Comparison of ENCODE assay signal across 21 cellular contexts in the genomic region with DNA sequence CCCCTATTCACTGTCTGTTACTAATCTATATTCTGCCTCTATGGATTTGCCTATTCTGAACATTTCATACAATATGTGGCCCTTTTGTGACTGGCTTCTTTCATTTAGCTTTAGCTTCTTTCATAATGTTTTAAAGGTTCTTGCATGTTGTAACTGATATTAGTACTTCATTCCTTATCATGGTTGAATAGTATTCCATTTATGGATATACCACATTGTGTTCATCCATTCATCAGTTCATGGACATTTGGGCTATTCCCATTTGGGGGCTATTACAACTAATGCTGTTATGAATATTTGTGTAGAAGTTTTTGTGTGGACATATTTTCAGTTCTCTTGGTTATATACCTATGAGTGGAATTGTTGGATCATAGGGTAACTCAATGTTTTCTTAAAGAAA. TPM values are rescaled to one million over a fixed set of nuclear protein-coding genes. Genes with fewer than 3 reads are reported as not detected.
DNase-seq lines count a peak whose midpoint lies in the region; ATAC-seq, FAIRE-seq and TF ChIP-seq lines count a peak whose summit lies in the region.
"Had no signal": no experiment of that assay in that cellular context is flagged by ENCODE, and none has a peak within 500 bp of the region (broad histone marks: within the 10 kb centered on the region; RNA-seq: fewer than 3 reads in every experiment).

No MANE protein-coding gene starts in this region.

- H2AFZ ChIP-seq in K562 (ENCODE audit: low read depth, low read length), result no peak overlapping the region

- DNase-seq in K562 (ENCODE audit: extremely low read depth in 1 of 4, low spot score in 3 of 4), result no peak
- DNase-seq in endodermal cell, result no peak
- DNase-seq in activated T-cell treated with anti-CD3 and anti-CD28 coated beads, Interleukin-2, amount 50 U/mL, for 1 hour, result no peak
- no peak for DNase-seq in COR-L47 (lab: John Stamatoyannopoulos, UW)
- DNase-seq: 8988T; ACHN; BE2C; C1 segment of cervical spinal cord; Caco-2; Calu3; CD4-positive, alpha-beta memory T cell; CD4-positive, CD25-positive, alpha-beta regulatory T cell; CD8-positive, alpha-beta memory T cell; DMS79 treated with DMSO at 0.1 percent for 48 hours; GF-D8 had no signal

- H3K27me3 Mint-ChIP-seq in endodermal cell (ENCODE audit: insufficient read depth), result peaks cover 3% of the 10 kb centered on the region

- TF ChIP-seq RAD21 in K562 (CRISPR knock-in tag; conservative IDR thresholded peaks at IDR 0.05 in 1 of 2, IDR thresholded peaks at IDR 0.05 in 1 of 2), result no peak

- H3K9ac ChIP-seq in K562 (ENCODE audit: insufficient read depth in 1 of 2, low read depth in 2 of 2, low read length in 2 of 2), result no peak overlapping the region
- H3K9ac ChIP-seq in endodermal cell (ENCODE audit: extremely low read depth, low read length, poor library complexity, severe bottlenecking), result no peak overlapping the region
- H3K9ac ChIP-seq: BLaER1 had no signal

- H4K20me1 ChIP-seq in K562 (replicated peaks; ENCODE audit: control insufficient read depth, insufficient read depth, low read length), result no peaks in the 10 kb centered on the region
- H4K20me1 ChIP-seq: BLaER1 had no signal

- no peak overlapping the region for H3K27ac Mint-ChIP-seq in endodermal cell
- H3K27ac Mint-ChIP-seq: CD14-positive monocyte; CD4-positive, alpha-beta memory T cell; CD4-positive, CD25-positive, alpha-beta regulatory T cell; CD8-positive, alpha-beta memory T cell had no signal

- no peaks in the 10 kb centered on the region for H3K79me2 ChIP-seq in K562 (ENCODE audit: control insufficient read depth, insufficient read depth, low read length)

- no peaks in the 10 kb centered on the region for H3K36me3 Mint-ChIP-seq in endodermal cell (ENCODE audit: low read depth)
- H3K36me3 Mint-ChIP-seq: CD14-positive monocyte; CD4-positive, alpha-beta memory T cell; CD4-positive, CD25-positive, alpha-beta regulatory T cell; CD8-positive, alpha-beta memory T cell had no signal

- no peak for TF ChIP-seq CTCF in HEK293 (tag by site-specific recombination; IDR thresholded peaks at IDR 0.05)
- no peak for TF ChIP-seq CTCF in K562 (IDR thresholded peaks at IDR 0.05 in 2 of 3, conservative IDR thresholded peaks at IDR 0.05 in 1 of 3; ENCODE audit: insufficient read depth in 2 of 3, low read depth in 1 of 3, low read length in 3 of 3)
- no peak for TF ChIP-seq CTCF in endodermal cell (conservative IDR thresholded peaks at IDR 0.05)

- H3K4me1 ChIP-seq in HEK293 (ENCODE audit: control insufficient read depth, insufficient read depth, low read length) (no peaks in the 10 kb centered on the region), K562 (replicated peaks in 1 of 2; ENCODE audit: control insufficient read depth in 2 of 2, insufficient read depth in 2 of 2, low read length in 2 of 2) (no peaks in the 10 kb centered on the region), endodermal cell (ENCODE audit: control insufficient read depth, insufficient read depth, low read length) (peaks cover 5% of the 10 kb centered on the region)
- H3K4me1 ChIP-seq: BLaER1, Caco-2 had no signal

- no peak for TF ChIP-seq EP300 in K562 (IDR thresholded peaks at IDR 0.05; ENCODE audit: low read length)

- intact Hi-C loops in K562 (cut with micrococcal nuclease), result loop anchor here (5.0 kb wide), 1 partner anchor 80 kb away; no protein-coding TSS in a partner anchor

- CTCF ChIA-PET in HEK293 (lab: Yijun Ruan, JAX), result no interaction called here
- CTCF ChIA-PET in K562 (lab: Yijun Ruan, JAX; ENCODE audit: low intra/inter-chr PET ratio), result no interaction called here

- H3K9me3 ChIP-seq in HEK293 (ENCODE audit: control insufficient read depth, insufficient read depth, low read depth, low read length) (no peaks in the 10 kb centered on the region), K562 (replicated peaks; ENCODE audit: control insufficient read depth, insufficient read depth, low read depth, low read length) (no peaks in the 10 kb centered on the region; the same call in 1 of the 2 replicates), endodermal cell (ENCODE audit: control insufficient read depth, low read length) (peaks cover 13% of the 10 kb centered on the region)
- H3K9me3 ChIP-seq: BE2C had no signal

- TF ChIP-seq POLR2A in K562 (conservative IDR thresholded peaks at IDR 0.05), result no peak

- peaks cover 12% of the 10 kb centered on the region for H3K4me1 Mint-ChIP-seq in endodermal cell
- H3K4me1 Mint-ChIP-seq: CD4-positive, alpha-beta memory T cell; CD4-positive, CD25-positive, alpha-beta regulatory T cell; CD8-positive, alpha-beta memory T cell had no signal

- in situ Hi-C loops in K562 (cut with MboI), result no loop called here

- H3K4me3 ChIP-seq in HEK293 (ENCODE audit: low read depth, low read length) (no peak overlapping the region), K562 (no peak overlapping the region), endodermal cell (ENCODE audit: low read length) (peak overlapping the region; percentile 26)
- H3K4me3 ChIP-seq: BLaER1 had no signal

- peaks cover 7% of the 10 kb centered on the region for H3K9me3 Mint-ChIP-seq in endodermal cell

- no TSS peak for BruUV-seq in K562 (replicated peaks; lab: Mats Ljungman, UMichigan)

- H3K27me3 ChIP-seq in K562 (ENCODE audit: control insufficient read depth in 2 of 2, insufficient read depth in 2 of 2, low read length in 2 of 2), result peaks cover 0 to 4% of the 10 kb centered on the region in 2 experiments; a peak in 2 of 5 replicates
- H3K27me3 ChIP-seq in endodermal cell (ENCODE audit: control insufficient read depth, insufficient read depth, low read length, poor library complexity, severe bottlenecking), result no peaks in the 10 kb centered on the region
- H3K27me3 ChIP-seq: BE2C, BLaER1 had no signal

- no peak for FAIRE-seq in K562 (lab: Jason Lieb, UNC)
- FAIRE-seq: D721Med, GM12891, GM19239 had no signal

- no peak overlapping the region for H3K4me3 Mint-ChIP-seq in endodermal cell
- H3K4me3 Mint-ChIP-seq: CD14-positive monocyte; CD4-positive, alpha-beta memory T cell; CD4-positive, CD25-positive, alpha-beta regulatory T cell; CD8-positive, alpha-beta memory T cell had no signal

- POLR2A ChIA-PET in HEK293 (lab: Yijun Ruan, JAX) (no interaction called here), K562 (lab: Yijun Ruan, JAX) (no interaction called here)

- no peaks in the 10 kb centered on the region for H3K36me3 ChIP-seq in HEK293 (ENCODE audit: control insufficient read depth in 2 of 2, insufficient read depth in 1 of 2, low read length in 2 of 2)
- H3K36me3 ChIP-seq in K562 (ENCODE audit: control insufficient read depth, insufficient read depth, low read length), result no peaks in the 10 kb centered on the region
- H3K36me3 ChIP-seq in endodermal cell (ENCODE audit: control insufficient read depth, insufficient read depth, low read length), result no peaks in the 10 kb centered on the region
- H3K36me3 ChIP-seq: BE2C, BLaER1 had no signal

- H3K4me2 ChIP-seq in K562 (ENCODE audit: insufficient read depth, low read length), result no peak overlapping the region
- H3K4me2 ChIP-seq: BLaER1 had no signal

- ATAC-seq in K562, result no peak

- no peak overlapping the region for H3K27ac ChIP-seq in HEK293 (ENCODE audit: extremely low read depth, low read depth, low read length)
- no peak overlapping the region for H3K27ac ChIP-seq in K562 (ENCODE audit: extremely low read depth, low read depth, low read length)
- H3K27ac ChIP-seq in endodermal cell (ENCODE audit: low read depth, low read length), result no peak overlapping the region
- H3K27ac ChIP-seq: BLaER1 had no signal

- no peaks in the 10 kb centered on the region for H3K9me1 ChIP-seq in K562 (ENCODE audit: control insufficient read depth, insufficient read depth, low read length)

TF ChIP-seq in HEK293, 187 proteins besides CTCF, POLR2A, EP300 and RAD21:
- TF ChIP-seq KLF7 (tag by site-specific recombination; IDR thresholded peaks at IDR 0.05; ENCODE audit: borderline replicate concordance) (no peak), ZNF146 (tag by site-specific recombination; IDR thresholded peaks at IDR 0.05) (peak; percentile 8; the same call in 1 of the 2 replicates)

TF ChIP-seq in K562, 482 proteins besides CTCF, POLR2A, EP300 and RAD21:
- TF ChIP-seq RBM25 (IDR thresholded peaks at IDR 0.05; ENCODE audit: low read depth, low read length, severe bottlenecking), result peak; percentile 18
- no peak for TF ChIP-seq ILK (tag; IDR thresholded peaks at IDR 0.05; ENCODE audit: borderline replicate concordance, low read depth)

RNA-seq across cellular contexts. Expression of a gene that starts 44.4 kb away (rescaled TPM):
- 8.9 and 35.3 TPM in 2 replicates for total RNA-seq in K562 (2011; cell fraction: chromatin; rRNA removed; ENCODE audit: low replicate concordance)
- total RNA-seq in K562 (2011; cell fraction: nucleolus; rRNA removed), result 3.3 and 6.1 TPM in 2 replicates
- total RNA-seq in K562 (2011; cell fraction: nucleoplasm; rRNA removed), result 10.8 and 15.4 TPM in 2 replicates
- total RNA-seq in K562 (2014; rRNA removed) (7.8 and 8.5 TPM in 2 replicates), K562 (2014; rRNA removed; fragmentation: Illumina TruSeq; extraction: Trizol) (12.7 and 14.4 TPM in 2 replicates), K562 (2015; rRNA removed; fragmentation: Illumina TruSeq; extraction: Trizol) (15.6 and 16.4 TPM in 2 replicates), K562 (2021) (9.9 and 11.0 TPM in 2 replicates), endodermal cell (10 to 100 TPM; 25.3 to 36.1 TPM)
- polyA plus RNA-seq in K562 (2011; rRNA removed) (10.0 and 10.5 TPM in 2 replicates), K562 (2014; fragmentation: Illumina TruSeq; extraction: Trizol) (7.3 and 9.5 TPM in 2 replicates), K562 (2014; fragmentation: Nextera tagmentation; extraction: Ambion mirVana) (1 to 10 TPM; 3.6 to 4.7 TPM), K562 (2014; rRNA removed) (7.6 and 8.0 TPM in 2 replicates)
- polyA plus RNA-seq in K562 (2011; cell fraction: cytosol; rRNA removed), result 1.4 and 2.2 TPM in 2 replicates
- polyA plus RNA-seq in K562 (2011; cell fraction: nucleus; rRNA removed), result 4.8 and 6.3 TPM in 2 replicates
- 7.5 and 8.9 TPM in 2 replicates for polyA plus RNA-seq in K562 (2012)
- polyA minus RNA-seq in K562 (2011; rRNA and poly(A)+ RNA removed), result 19.1 and 34.6 TPM in 2 replicates
- polyA minus RNA-seq in K562 (2011; cell fraction: cytosol; rRNA and poly(A)+ RNA removed), result 7.0 and 8.1 TPM in 2 replicates
- polyA minus RNA-seq in K562 (2011; cell fraction: nucleus; rRNA and poly(A)+ RNA removed), result 17.5 and 34.4 TPM in 2 replicates
- polyA plus RNA-seq in endodermal cell (2013, experiment 1 of 2), result 24.7 TPM
- polyA plus RNA-seq in endodermal cell (2013, experiment 2 of 2), result 23.7 TPM
